In the genomic region with DNA sequence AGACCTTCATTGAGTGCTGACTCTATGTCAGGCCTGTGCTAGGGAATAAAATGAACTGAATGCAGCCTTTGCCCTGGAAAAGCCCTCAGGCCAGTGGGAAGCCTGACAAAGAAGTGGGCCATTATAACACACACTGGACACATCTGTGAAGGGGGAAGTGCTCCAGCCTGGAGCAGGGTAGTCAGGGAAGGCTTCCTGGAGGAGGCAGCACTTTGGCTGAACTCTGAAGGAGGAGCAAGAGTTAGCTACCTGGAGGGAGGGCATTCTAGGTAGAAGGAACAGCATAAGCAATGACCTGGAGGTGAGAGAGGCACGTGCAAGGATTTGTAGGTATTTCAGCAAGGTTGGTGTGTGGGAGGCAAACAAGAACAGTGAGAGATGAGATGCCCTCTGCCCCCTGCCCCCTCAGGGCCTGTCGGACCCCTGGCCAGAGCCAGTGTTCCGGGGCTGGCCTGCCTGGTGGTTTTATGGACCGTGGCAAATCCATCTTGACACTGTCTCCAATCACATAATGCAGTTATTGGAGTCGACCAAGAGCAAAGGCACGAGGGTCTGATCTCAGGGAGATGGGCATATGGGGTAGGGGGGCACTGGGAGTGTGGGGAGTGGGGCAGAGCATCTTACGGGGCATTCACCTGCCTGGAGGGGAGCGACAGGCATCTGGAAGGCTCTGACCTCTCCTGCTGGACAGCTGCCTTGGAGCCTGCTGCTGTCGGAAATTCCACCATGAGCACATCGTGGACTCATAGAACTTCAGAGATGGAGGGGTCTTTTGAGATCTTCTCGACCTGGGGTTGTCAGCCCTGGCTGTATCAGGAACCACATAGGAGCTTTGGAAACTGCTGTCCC, we compare ENCODE assay signal across 14 cellular contexts. TPM values are rescaled to one million over a fixed set of nuclear protein-coding genes. Genes with fewer than 3 reads are reported as not detected.
DNase-seq lines count a peak whose midpoint lies in the region; ATAC-seq, FAIRE-seq and TF ChIP-seq lines count a peak whose summit lies in the region.
"Had no signal": no experiment of that assay in that cellular context is flagged by ENCODE, and none has a peak within 500 bp of the region (broad histone marks: within the 10 kb centered on the region; RNA-seq: fewer than 3 reads in every experiment).

No MANE protein-coding gene starts in this region.

- H3K36me3 ChIP-seq in BE2C (peaks cover 14% of the 10 kb centered on the region), bronchial epithelial cell (ENCODE audit: control insufficient read depth, insufficient read depth, low read length) (no peaks in the 10 kb centered on the region), HepG2 (replicated peaks in 1 of 2; ENCODE audit: control insufficient read depth in 1 of 2, insufficient read depth in 2 of 2, low read length in 2 of 2) (no peaks in the 10 kb centered on the region), left ventricle myocardium inferior (no peaks in the 10 kb centered on the region)

- H3K27ac ChIP-seq in HepG2 (ENCODE audit: extremely low read length, insufficient read depth, low read length) (peak overlapping the region; percentile 70), left ventricle myocardium inferior (replicated peaks) (no peak overlapping the region)
- H3K27ac ChIP-seq: WERI-Rb-1 had no signal

- no peak for TF ChIP-seq RAD21 in HepG2 (CRISPR knock-in tag; IDR thresholded peaks at IDR 0.05)

- H3K4me1 ChIP-seq in BE2C (peaks cover 25% of the 10 kb centered on the region), HepG2 (ENCODE audit: insufficient read depth, low read length) (peaks cover 86% of the 10 kb centered on the region), left ventricle myocardium inferior (peaks cover 39% of the 10 kb centered on the region)

- no peak overlapping the region for H2AFZ ChIP-seq in HepG2 (ENCODE audit: low read length)

- TF ChIP-seq CTCF in BE2C (IDR thresholded peaks at IDR 0.05; ENCODE audit: low read depth, low read length), result no peak
- no peak for TF ChIP-seq CTCF in bronchial epithelial cell (IDR thresholded peaks at IDR 0.05; ENCODE audit: insufficient read depth, low read length, severe bottlenecking)
- TF ChIP-seq CTCF in HepG2 (CRISPR knock-in tag; IDR thresholded peaks at IDR 0.05), result no peak; the same call in 1 of the 2 replicates
- TF ChIP-seq CTCF in left ventricle myocardium inferior (IDR thresholded peaks at IDR 0.05; ENCODE audit: borderline replicate concordance), result no peak

- TF ChIP-seq EP300 in HepG2 (IDR thresholded peaks at IDR 0.05; ENCODE audit: low read depth in 2 of 2, low read length in 2 of 2) (0 out of 4 replicates have a peak, but pooled peaks of 1 of the 2 experiments have one; percentile 15), HepG2 (CRISPR knock-in tag; IDR thresholded peaks at IDR 0.05; ENCODE audit: borderline replicate concordance) (no peak)

- peak overlapping the region; percentile 87 for H3K4me2 ChIP-seq in HepG2 (ENCODE audit: low read depth, low read length)

- POLR2A ChIA-PET in HepG2 (lab: Yijun Ruan, JAX), result interaction anchor here (0.9 to 1.7 kb wide), 2 partner anchors 8 to 11 kb away, joined by 3 to 6 read pairs; no protein-coding TSS in a partner anchor
- POLR2A ChIA-PET in HEK293T (lab: Yijun Ruan, JAX), result no interaction called here

- H3K9ac ChIP-seq in HepG2 (ENCODE audit: insufficient read depth, low read depth, low read length), result peak overlapping the region; percentile 54

- no peaks in the 10 kb centered on the region for H3K27me3 ChIP-seq in BE2C
- H3K27me3 ChIP-seq in bronchial epithelial cell (ENCODE audit: control insufficient read depth, insufficient read depth, low read length), result peaks cover 12% of the 10 kb centered on the region
- H3K27me3 ChIP-seq in HepG2 (ENCODE audit: control insufficient read depth in 1 of 2, insufficient read depth in 2 of 2, low read length in 2 of 2), result no peaks in the 10 kb centered on the region
- peaks cover 73% of the 10 kb centered on the region for H3K27me3 ChIP-seq in left ventricle myocardium inferior (ENCODE audit: low read depth)

- FAIRE-seq in bronchial epithelial cell (lab: Jason Lieb, UNC), result peak; percentile 81
- no peak for FAIRE-seq in HepG2 (lab: Jason Lieb, UNC)

- intact Hi-C loops in HepG2 (cut with micrococcal nuclease; ENCODE audit: unreplicated experiment) (no loop called here), left ventricle myocardium inferior (cut with micrococcal nuclease) (no loop called here)

- ATAC-seq in HepG2, result peak; percentile 36
- ATAC-seq in HG02973 (IDR thresholded peaks at IDR 0.05; ENCODE audit: unreplicated experiment), result no peak

- no peak overlapping the region for H3K4me3 ChIP-seq in BE2C (ENCODE audit: low read depth, low read length)
- no peak overlapping the region for H3K4me3 ChIP-seq in bronchial epithelial cell (ENCODE audit: low read depth, low read length)
- H3K4me3 ChIP-seq in HepG2 (replicated peaks in 1 of 3; ENCODE audit: insufficient read depth in 1 of 3, low read depth in 2 of 3, low read length in 3 of 3), result peak overlapping the region; percentile 56 to 71 (median 58); a peak in 5 of 6 replicates
- no peak overlapping the region for H3K4me3 ChIP-seq in left ventricle myocardium inferior

- CTCF ChIA-PET in HepG2 (lab: Yijun Ruan, JAX; ENCODE audit: low intra/inter-chr PET ratio, low total read pairs), result no interaction called here
- CTCF ChIA-PET in HEK293T (lab: Yijun Ruan, JAX), result no interaction called here

- DNase-seq in BE2C, result peak; percentile 44
- peak; percentile 26 for DNase-seq in HCEC 1CT
- DNase-seq in bronchial epithelial cell (ENCODE audit: low read depth), result peak; percentile 66
- peak; percentile 87 for DNase-seq in HepG2 (ENCODE audit: low spot score)
- DNase-seq in LoVo (ENCODE audit: low spot score), result no peak
- no peak for DNase-seq in left ventricle myocardium inferior
- DNase-seq in HEK293T (ENCODE audit: extremely low spot score), result no peak
- DNase-seq: activated gamma-delta T cell; DND-41; effector memory CD4-positive, alpha-beta T cell; NCI-H1048; NCI-H2227 treated with DMSO at 0.1 percent for 48 hours; WERI-Rb-1 had no signal

- TF ChIP-seq POLR2A in HepG2 (IDR thresholded peaks at IDR 0.05; ENCODE audit: insufficient read depth in 1 of 2, low read depth in 2 of 2, low read length in 2 of 2), result no peak

- 10% methylated on average over 8 of the region's 11 CpGs for WGBS in HepG2 (ENCODE audit: low lambda C conversion rate)

- H4K20me1 ChIP-seq in HepG2 (ENCODE audit: insufficient read depth, low read length), result no peaks in the 10 kb centered on the region

- H3K9me3 ChIP-seq in BE2C, result no peaks in the 10 kb centered on the region
- no peaks in the 10 kb centered on the region for H3K9me3 ChIP-seq in HepG2 (ENCODE audit: low read length)
- H3K9me3 ChIP-seq in left ventricle myocardium inferior (replicated peaks), result no peaks in the 10 kb centered on the region

- H3K79me2 ChIP-seq in HepG2 (ENCODE audit: insufficient read depth, low read length), result peaks cover 3% of the 10 kb centered on the region

- in situ Hi-C loops in HepG2 (cut with HindIII; ENCODE audit: extremely low pct_ligation_motif_present, low pct_unique_long_range_greater_than_20kb), result loop anchor here (5.0 kb wide), 2 partner anchors 61 to 114 kb away; no protein-coding TSS in a partner anchor

- BruUV-seq in HepG2 (replicated peaks; lab: Mats Ljungman, UMichigan), result no TSS peak

TF ChIP-seq in HepG2, 621 proteins besides CTCF, POLR2A, EP300 and RAD21 (continues in another document):
- peak; percentile 80 for TF ChIP-seq ADNP (CRISPR knock-in tag; IDR thresholded peaks at IDR 0.05)

TF ChIP-seq in HEK293T, 16 proteins besides CTCF, POLR2A, EP300 and RAD21:
- no peak for TF ChIP-seq ZNF384 (IDR thresholded peaks at IDR 0.05)
- no peak for TF ChIP-seq TARDBP (IDR thresholded peaks at IDR 0.05)
- no peak for TF ChIP-seq SUZ12 (IDR thresholded peaks at IDR 0.05)
- TF ChIP-seq, protein P1, sequence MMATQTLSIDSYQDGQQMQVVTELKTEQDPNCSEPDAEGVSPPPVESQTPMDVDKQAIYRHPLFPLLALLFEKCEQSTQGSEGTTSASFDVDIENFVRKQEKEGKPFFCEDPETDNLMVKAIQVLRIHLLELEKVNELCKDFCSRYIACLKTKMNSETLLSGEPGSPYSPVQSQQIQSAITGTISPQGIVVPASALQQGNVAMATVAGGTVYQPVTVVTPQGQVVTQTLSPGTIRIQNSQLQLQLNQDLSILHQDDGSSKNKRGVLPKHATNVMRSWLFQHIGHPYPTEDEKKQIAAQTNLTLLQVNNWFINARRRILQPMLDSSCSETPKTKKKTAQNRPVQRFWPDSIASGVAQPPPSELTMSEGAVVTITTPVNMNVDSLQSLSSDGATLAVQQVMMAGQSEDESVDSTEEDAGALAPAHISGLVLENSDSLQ (IDR thresholded peaks at IDR 0.05), result no peak
TF ChIP-seq in HEK293T: peak in this region for 0.

RNA-seq across cellular contexts. Expression of a gene that starts 2.7 kb away (rescaled TPM):
- polyA plus RNA-seq in BE2C (2012; ENCODE audit: insufficient read depth, insufficient read length, low read depth), result 227 TPM
- total RNA-seq in bronchial epithelial cell (under 0.01 TPM in 1 of 2 replicates, not detected in the other), HepG2 (2016; rRNA removed; fragmentation: Illumina TruSeq; extraction: Trizol) (7.2 and 9.6 TPM in 2 replicates), left ventricle myocardium inferior (20.0 TPM)
- total RNA-seq in HepG2 (2016; cell fraction: cytosol; rRNA removed; fragmentation: Illumina TruSeq; extraction: Trizol; ENCODE audit: low read depth), result 1.9 and 2.5 TPM in 2 replicates
- 5.6 and 8.3 TPM in 2 replicates for total RNA-seq in HepG2 (2016; cell fraction: insoluble cytoplasmic fraction; rRNA removed; fragmentation: Illumina TruSeq; extraction: Trizol)
- 7.5 TPM in 2 replicates for total RNA-seq in HepG2 (2016; cell fraction: membrane; rRNA removed; fragmentation: Illumina TruSeq; extraction: Trizol)
- total RNA-seq in HepG2 (2016; cell fraction: nucleus; rRNA removed; fragmentation: Illumina TruSeq; extraction: Trizol), result 7.0 and 7.5 TPM in 2 replicates
- 2.7 and 3.7 TPM in 2 replicates for polyA plus RNA-seq in HepG2 (2011; rRNA removed)
- polyA plus RNA-seq in HepG2 (2011; cell fraction: cytosol; rRNA removed), result 2.0 and 3.0 TPM in 2 replicates
- polyA plus RNA-seq in HepG2 (2011; cell fraction: nucleus; rRNA removed), result 3.8 and 4.7 TPM in 2 replicates
- polyA plus RNA-seq in HepG2 (2012), result 2.5 and 2.9 TPM in 2 replicates
- 2.5 and 2.6 TPM in 2 replicates for polyA plus RNA-seq in HepG2 (2016; cell fraction: cytosol; fragmentation: Illumina TruSeq; extraction: Trizol; ENCODE audit: low read depth)
- polyA plus RNA-seq in HepG2 (2016; cell fraction: insoluble cytoplasmic fraction; fragmentation: Illumina TruSeq; extraction: Trizol; ENCODE audit: low read depth), result 9.4 and 11.8 TPM in 2 replicates
- 8.4 and 9.5 TPM in 2 replicates for polyA plus RNA-seq in HepG2 (2016; cell fraction: membrane; fragmentation: Illumina TruSeq; extraction: Trizol; ENCODE audit: low read depth)
- polyA plus RNA-seq in HepG2 (2016; cell fraction: nucleus; fragmentation: Illumina TruSeq; extraction: Trizol; ENCODE audit: insufficient read depth, low read depth), result 9.3 and 9.9 TPM in 2 replicates
- 2.9 and 8.9 TPM in 2 replicates for polyA minus RNA-seq in HepG2 (2011; rRNA and poly(A)+ RNA removed; ENCODE audit: low replicate concordance)
- 3.6 and 4.0 TPM in 2 replicates for polyA minus RNA-seq in HepG2 (2011; cell fraction: cytosol; rRNA and poly(A)+ RNA removed)
- 7.9 and 8.2 TPM in 2 replicates for polyA minus RNA-seq in HepG2 (2011; cell fraction: nucleus; rRNA and poly(A)+ RNA removed)

Comparison
In these comparisons a context has a peak if more than half of its experiments do, and no peak if none do; other contexts are left out.
1. DNase-seq: peak in BE2C (single experiment), HCEC 1CT (single experiment), bronchial epithelial cell (single experiment) and HepG2 (single experiment); none in LoVo (single experiment), left ventricle myocardium inferior (single experiment) and HEK293T (single experiment).
2. H3K4me3 ChIP-seq: peak in HepG2 (3 of 3); none in BE2C (single experiment), bronchial epithelial cell (single experiment) and left ventricle myocardium inferior (single experiment).